In genomic region chr11:15727125-15727524, GRCh38 we compare ENCODE assay signal across 20 cellular contexts.
"Had no signal": no experiment of that assay in that cellular context is flagged by ENCODE, and none has a peak within 500 bp of the region (broad histone marks: within the 10 kb centered on the region; RNA-seq: fewer than 3 reads in every experiment).

No MANE protein-coding gene starts in this region.

- H3K27ac ChIP-seq: adrenal gland, SJCRH30 had no signal

- H3K4me2 ChIP-seq: SK-N-SH had no signal

- H3K36me3 ChIP-seq: adrenal gland, SJCRH30 had no signal

- H3K4me1 ChIP-seq: adrenal gland, SJCRH30 had no signal

- H3K9me3 ChIP-seq: adrenal gland, SJCRH30, SK-N-SH had no signal

- H3K9ac ChIP-seq: SK-N-SH had no signal

- H3K27me3 ChIP-seq: adrenal gland, SJCRH30 had no signal

- H3K4me3 ChIP-seq: adrenal gland, SJCRH30 had no signal

- DNase-seq: activated CD4-positive, alpha-beta T cell treated with anti-CD3 and anti-CD28 coated beads for 4 hours; activated CD8-positive, alpha-beta memory T cell treated with anti-CD3 and anti-CD28 coated beads, Interleukin-2, amount 50 U/mL, for 48 hours; activated CD8-positive, alpha-beta T cell treated with anti-CD3 and anti-CD28 coated beads for 36 hours; activated naive CD4-positive, alpha-beta T cell treated with anti-CD3 and anti-CD28 coated beads, Interleukin-2, amount 50 U/mL, for 16 hours; activated naive CD8-positive, alpha-beta T cell treated with anti-CD3 and anti-CD28 coated beads, Interleukin-2, amount 10 ng/mL, durations not matched to agents 7 days and 5 days; activated T-cell treated with anti-CD3 and anti-CD28 coated beads, Interleukin-2, amount 50 U/mL, for 1 hour; adrenal gland; anterior cingulate cortex; MM.1S; NCI-H1105; NCI-H1436; NCI-H1694 treated with DMSO at 0.1 percent for 48 hours; NCI-H2029 treated with DMSO at 0.1 percent for 48 hours; NCI-H345; NCI-H510A; NCI-H526 treated with DMSO at 0.1 percent for 48 hours; NCI-H82; SJCRH30; SK-N-SH had no signal

- ATAC-seq: activated CD4-positive, CD25-positive, alpha-beta regulatory T cell treated with anti-CD3 and anti-CD28 coated beads, Interleukin-2, amount 50 U/mL, for 24 hours; activated CD8-positive, alpha-beta T cell treated with anti-CD3 and anti-CD28 coated beads for 36 hours had no signal
